8 cellular contexts compared by ENCODE assay signal in the genomic region with DNA sequence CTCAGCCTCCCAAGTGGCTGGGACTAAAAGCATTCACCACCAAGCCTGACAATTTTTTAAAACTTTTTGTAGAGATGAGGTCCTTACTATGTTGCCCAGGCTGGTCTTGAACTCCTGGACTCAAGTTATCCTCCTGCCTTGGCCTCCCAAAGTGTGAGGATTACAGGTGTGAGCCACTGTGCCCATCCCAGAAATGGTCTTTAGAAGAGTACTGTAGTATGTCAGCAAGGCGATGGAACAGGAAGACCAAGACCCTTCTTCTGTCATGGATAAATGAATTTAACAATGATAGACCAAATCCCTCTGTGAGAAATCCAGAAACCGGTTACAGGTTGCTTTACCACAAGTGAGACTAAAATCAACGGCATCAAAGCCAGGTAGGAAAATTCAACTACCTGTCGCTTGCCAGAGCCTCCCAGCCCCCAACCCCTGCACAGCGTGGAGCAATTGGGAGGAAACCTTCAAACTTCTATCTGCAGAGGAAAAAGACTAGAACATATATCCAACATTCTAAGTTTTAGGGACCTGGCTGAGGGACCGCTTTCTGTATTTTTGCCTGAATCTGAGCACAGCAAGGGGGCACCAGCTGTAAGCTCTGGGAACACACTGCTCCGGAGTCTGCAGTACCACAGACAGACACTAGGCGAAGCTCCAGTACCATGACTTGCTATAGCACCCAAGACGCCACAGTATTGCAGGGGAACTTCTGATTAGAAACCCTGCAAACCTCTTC. TPM values are rescaled to one million over a fixed set of nuclear protein-coding genes. Genes with fewer than 3 reads are reported as not detected.
DNase-seq lines count a peak whose midpoint lies in the region; ATAC-seq, FAIRE-seq and TF ChIP-seq lines count a peak whose summit lies in the region.

No MANE protein-coding gene starts in this region.

- ATAC-seq in activated T-cell treated with anti-CD3 and anti-CD28 coated beads, Interleukin-2, amount 50 U/mL, for 4 hours, result peak; percentile 100
- no peak for ATAC-seq in omental fat pad (ENCODE audit: low FRiP score)

- TF ChIP-seq CTCF in fibroblast of villous mesenchyme (IDR thresholded peaks at IDR 0.05; ENCODE audit: insufficient read depth, low read depth, low read length) (peak; percentile 99), omental fat pad (IDR thresholded peaks at IDR 0.05) (peak in 1 of 3 donors; percentile 26), thyroid gland (IDR thresholded peaks at IDR 0.05) (peak; percentile 42 to 77 (median 53))

- H3K27me3 Mint-ChIP-seq in activated T-cell treated with anti-CD3 and anti-CD28 coated beads, Interleukin-2, amount 50 U/mL, for 4 hours (ENCODE audit: low read depth), result peaks cover 39% of the 10 kb centered on the region

- TF ChIP-seq POLR2A in thyroid gland (IDR thresholded peaks at IDR 0.05), result no peak

- H3K36me3 Mint-ChIP-seq in activated T-cell treated with anti-CD3 and anti-CD28 coated beads, Interleukin-2, amount 50 U/mL, for 4 hours (ENCODE audit: insufficient read depth), result no peaks in the 10 kb centered on the region

- intact Hi-C loops in thyroid gland (cut with DNase I), result no loop called here

- DNase-seq in GDM1 (lab: John Stamatoyannopoulos, UW) (peak; percentile 67), GOT3 (lab: John Stamatoyannopoulos, UW) (peak; percentile 99), Kasumi-1 (lab: John Stamatoyannopoulos, UW) (peak; percentile 92 to 94), RCC 7860 (ENCODE audit: low spot score) (peak; percentile 57), fibroblast of villous mesenchyme (ENCODE audit: low read depth) (peak; percentile 74), omental fat pad (ENCODE audit: low spot score) (peak; percentile 47), thyroid gland (peak; percentile 56 to 57)
- DNase-seq in activated T-cell treated with anti-CD3 and anti-CD28 coated beads, Interleukin-2, amount 50 U/mL, for 4 hours, result peak; percentile 74

- 25 to 27% methylated on average over 9 of the region's 9 CpGs for WGBS in thyroid gland, 2 donors

- FAIRE-seq in RCC 7860 (lab: Jason Lieb, UNC), result no peak

- H3K9me3 Mint-ChIP-seq in activated T-cell treated with anti-CD3 and anti-CD28 coated beads, Interleukin-2, amount 50 U/mL, for 4 hours, result no peaks in the 10 kb centered on the region

- H3K36me3 ChIP-seq in thyroid gland, result no peaks in the 10 kb centered on the region

- H3K4me3 Mint-ChIP-seq in activated T-cell treated with anti-CD3 and anti-CD28 coated beads, Interleukin-2, amount 50 U/mL, for 4 hours, result no peak overlapping the region

- H3K4me1 Mint-ChIP-seq in activated T-cell treated with anti-CD3 and anti-CD28 coated beads, Interleukin-2, amount 50 U/mL, for 4 hours (ENCODE audit: low read depth), result peaks cover 8% of the 10 kb centered on the region

- H3K4me3 ChIP-seq in fibroblast of villous mesenchyme (ENCODE audit: low read depth, low read length), result no peak overlapping the region
- no peak overlapping the region for H3K4me3 ChIP-seq in thyroid gland (replicated peaks in 1 of 3)

- no peak overlapping the region for H3K27ac ChIP-seq in thyroid gland

- no peaks in the 10 kb centered on the region for H3K27me3 ChIP-seq in thyroid gland

- H3K9me3 ChIP-seq in thyroid gland, result no peaks in the 10 kb centered on the region

- H3K4me1 ChIP-seq in thyroid gland, result no peaks in the 10 kb centered on the region

RNA-seq across cellular contexts. Expression of a gene that starts 51.3 kb away (rescaled TPM):
- 100 to 1,000 TPM in 1 of 3 donors, 10 to 100 TPM in 2; 94.5 to 103 (median 95.3) TPM for total RNA-seq in activated T-cell treated with anti-CD3 and anti-CD28 coated beads, Interleukin-2, amount 50 U/mL, for 4 hours
- total RNA-seq in fibroblast of villous mesenchyme (20.9 and 27.2 TPM in 2 replicates), omental fat pad (10 to 100 TPM; 23.7 to 37.3 (median 28.0) TPM), thyroid gland (10 to 100 TPM; 49.1 to 75.8 (median 53.1) TPM)

RNA-seq across cellular contexts. Expression of a gene that starts 57.5 kb away (rescaled TPM):
- 1 to 10 TPM in 2 of 3 donors, under 1 TPM in 1; 0.71 to 1.8 (median 1.4) TPM for total RNA-seq in activated T-cell treated with anti-CD3 and anti-CD28 coated beads, Interleukin-2, amount 50 U/mL, for 4 hours
- total RNA-seq in fibroblast of villous mesenchyme, result not detected in 2 replicates
- 100 to 1,000 TPM in 2 of 4 donors, 10 to 100 TPM in 2; 39.8 to 214 (median 94.1) TPM for total RNA-seq in omental fat pad
- total RNA-seq in thyroid gland, result 10 to 100 TPM in 3 of 4 donors, 1 to 10 TPM in 1; 6.6 to 34.2 (median 16.9) TPM

Comparison
In these comparisons a context has a peak if more than half of its experiments do, and no peak if none do; other contexts are left out.
1. DNase-seq: peak in every context shown above with its lines; median percentile 99 in GOT3; 93 in Kasumi-1; 74 in activated T-cell treated with anti-CD3 and anti-CD28 coated beads, Interleukin-2, amount 50 U/mL, for 4 hours; 74 in fibroblast of villous mesenchyme; 67 in GDM1; 57 in RCC 7860; 56 in thyroid gland; 47 in omental fat pad.